25 cellular contexts compared by ENCODE assay signal in the genomic region with DNA sequence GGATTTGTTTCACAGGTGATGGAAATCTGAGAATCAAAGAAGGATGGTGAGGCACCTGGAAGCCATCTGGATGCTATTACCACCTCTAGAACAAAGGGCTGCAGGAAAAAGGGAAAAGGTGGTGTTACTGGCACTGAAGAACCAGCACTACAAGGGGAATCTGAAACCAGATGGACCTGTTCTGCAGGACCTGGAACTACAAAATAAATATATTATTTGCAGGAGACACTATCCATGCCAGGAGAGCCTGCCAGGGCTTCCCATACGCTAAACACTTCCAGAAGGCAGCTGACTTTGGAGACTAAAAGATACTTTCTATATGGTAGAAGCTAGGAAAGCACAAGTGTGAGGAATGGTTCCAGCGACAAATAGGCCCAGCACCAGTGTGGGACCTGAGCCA.
DNase-seq lines count a peak whose midpoint lies in the region; ATAC-seq and TF ChIP-seq lines count a peak whose summit lies in the region.
"Had no signal": no experiment of that assay in that cellular context is flagged by ENCODE, and none has a peak within 500 bp of the region (broad histone marks: within the 10 kb centered on the region; RNA-seq: fewer than 3 reads in every experiment).

No MANE protein-coding gene starts in this region.

- intact Hi-C loops in mucosa of descending colon (cut with DNase I, micrococcal nuclease) (no loop called here), natural killer cell (cut with micrococcal nuclease) (no loop called here)

- no peaks in the 10 kb centered on the region for H3K4me1 Mint-ChIP-seq in natural killer cell
- H3K4me1 Mint-ChIP-seq in stimulated activated memory B cell treated with anti-CD40 and anti-IgM and Interleukin-4, amounts not matched to agents 10 μg/mL and 1 μg/mL and 100 μg/mL, for 72 hours = no peaks in the 10 kb centered on the region
- H3K4me1 Mint-ChIP-seq: activated T-helper 17 cell treated with anti-CD3 and anti-CD28 coated beads, Interleukin-2, amount 50 U/mL, for 72 hours; stimulated activated naive CD8-positive, alpha-beta T cell treated with anti-CD3 and anti-CD28 coated beads, Interleukin-15, amount 100 ng/mL, for 72 hours; T-cell had no signal

- TF ChIP-seq CTCF in mucosa of descending colon (IDR thresholded peaks at IDR 0.05) = no peak
- no peak for TF ChIP-seq CTCF in natural killer cell (IDR thresholded peaks at IDR 0.05)

- H3K4me3 ChIP-seq in mucosa of descending colon = no peak overlapping the region
- H3K4me3 ChIP-seq: smooth muscle cell, upper lobe of left lung had no signal

- no peak overlapping the region for H3K27ac Mint-ChIP-seq in natural killer cell
- no peak overlapping the region for H3K27ac Mint-ChIP-seq in stimulated activated memory B cell treated with anti-CD40 and anti-IgM and Interleukin-4, amounts not matched to agents 10 μg/mL and 1 μg/mL and 100 μg/mL, for 72 hours
- H3K27ac Mint-ChIP-seq: activated naive CD8-positive, alpha-beta T cell; activated T-helper 17 cell treated with anti-CD3 and anti-CD28 coated beads, Interleukin-2, amount 50 U/mL, for 72 hours; effector memory CD8-positive, alpha-beta T cell; stimulated activated naive CD8-positive, alpha-beta T cell treated with anti-CD3 and anti-CD28 coated beads, Interleukin-15, amount 100 ng/mL, for 72 hours; T-cell had no signal

- H3K36me3 ChIP-seq in mucosa of descending colon (ENCODE audit: low read depth) = no peaks in the 10 kb centered on the region
- H3K36me3 ChIP-seq: upper lobe of left lung had no signal

- TF ChIP-seq EP300 in Ishikawa (IDR thresholded peaks at IDR 0.05; ENCODE audit: borderline replicate concordance) = no peak

- DNase-seq in DMS153 treated with DMSO at 0.1 percent for 48 hours (lab: John Stamatoyannopoulos, UW; ENCODE audit: unreplicated experiment) = peak; percentile 62
- DNase-seq in NCI-H748 treated with DMSO at 0.1 percent for 48 hours (lab: John Stamatoyannopoulos, UW) = peak; percentile 24
- DNase-seq in mucosa of descending colon = peak in 1 of 3 donors; percentile 24
- DNase-seq in RPMI8226 = no peak
- DNase-seq in natural killer cell = no peak
- DNase-seq: activated CD4-positive, alpha-beta T cell treated with anti-CD3 and anti-CD28 coated beads, Interleukin-2, amount 50 U/mL, for 1 hour; AML-193; effector memory CD8-positive, alpha-beta T cell; glutamatergic neuron; left ventricle myocardium superior; NCI-H146; NCI-H526 treated with DMSO at 0.1 percent for 48 hours; OCI-M1; SHP77 treated with DMSO at 0.1 percent for 48 hours; stimulated activated CD4-positive, alpha-beta T cell treated with anti-CD3 and anti-CD28 coated beads, Interleukin-2, amount 100 ng/mL, for 48 hours; stimulated activated naive CD8-positive, alpha-beta T cell treated with anti-CD3 and anti-CD28 coated beads, Interleukin-15, amount 100 ng/mL, for 72 hours; T-cell had no signal

- no peak for TF ChIP-seq RAD21 in Ishikawa (IDR thresholded peaks at IDR 0.05; ENCODE audit: low read depth)

- H3K9me3 ChIP-seq in mucosa of descending colon = no peaks in the 10 kb centered on the region
- H3K9me3 ChIP-seq: upper lobe of left lung had no signal

- peaks cover 0 to 9% of the 10 kb centered on the region in 2 donors for H3K27me3 Mint-ChIP-seq in natural killer cell (ENCODE audit: low read depth in 2 of 2)
- peaks cover 12% of the 10 kb centered on the region for H3K27me3 Mint-ChIP-seq in stimulated activated memory B cell treated with anti-CD40 and anti-IgM and Interleukin-4, amounts not matched to agents 10 μg/mL and 1 μg/mL and 100 μg/mL, for 72 hours
- H3K27me3 Mint-ChIP-seq: activated T-helper 17 cell treated with anti-CD3 and anti-CD28 coated beads, Interleukin-2, amount 50 U/mL, for 72 hours had no signal

- H3K4me3 Mint-ChIP-seq in natural killer cell = no peak overlapping the region
- H3K4me3 Mint-ChIP-seq in stimulated activated memory B cell treated with anti-CD40 and anti-IgM and Interleukin-4, amounts not matched to agents 10 μg/mL and 1 μg/mL and 100 μg/mL, for 72 hours = no peak overlapping the region
- H3K4me3 Mint-ChIP-seq: activated naive CD8-positive, alpha-beta T cell; activated T-helper 17 cell treated with anti-CD3 and anti-CD28 coated beads, Interleukin-2, amount 50 U/mL, for 72 hours; effector memory CD8-positive, alpha-beta T cell; stimulated activated naive CD8-positive, alpha-beta T cell treated with anti-CD3 and anti-CD28 coated beads, Interleukin-15, amount 100 ng/mL, for 72 hours; T-cell had no signal

- H3K9me3 Mint-ChIP-seq in natural killer cell = no peaks in the 10 kb centered on the region
- H3K9me3 Mint-ChIP-seq in stimulated activated memory B cell treated with anti-CD40 and anti-IgM and Interleukin-4, amounts not matched to agents 10 μg/mL and 1 μg/mL and 100 μg/mL, for 72 hours = peaks cover 9% of the 10 kb centered on the region
- H3K9me3 Mint-ChIP-seq: activated T-helper 17 cell treated with anti-CD3 and anti-CD28 coated beads, Interleukin-2, amount 50 U/mL, for 72 hours; effector memory CD8-positive, alpha-beta T cell; stimulated activated naive CD8-positive, alpha-beta T cell treated with anti-CD3 and anti-CD28 coated beads, Interleukin-15, amount 100 ng/mL, for 72 hours; T-cell had no signal

- no peaks in the 10 kb centered on the region for H3K4me1 ChIP-seq in mucosa of descending colon (ENCODE audit: low read depth)
- H3K4me1 ChIP-seq: upper lobe of left lung had no signal

- peak; percentile 33 for ATAC-seq in mucosa of descending colon
- no peak for ATAC-seq in natural killer cell
- no peak for ATAC-seq in HG02678 (IDR thresholded peaks at IDR 0.05; ENCODE audit: unreplicated experiment)
- no peak for ATAC-seq in stimulated activated memory B cell treated with anti-CD40 and anti-IgM and Interleukin-4, amounts not matched to agents 10 μg/mL and 1 μg/mL and 100 μg/mL, for 72 hours
- ATAC-seq: activated T-helper 17 cell treated with anti-CD3 and anti-CD28 coated beads, Interleukin-2, amount 50 U/mL, for 72 hours; effector memory CD8-positive, alpha-beta T cell; HepG2; left ventricle myocardium superior; stimulated activated naive CD8-positive, alpha-beta T cell treated with anti-CD3 and anti-CD28 coated beads, Interleukin-15, amount 100 ng/mL, for 72 hours; T-cell had no signal

- H3K36me3 Mint-ChIP-seq in natural killer cell = no peaks in the 10 kb centered on the region
- H3K36me3 Mint-ChIP-seq in stimulated activated memory B cell treated with anti-CD40 and anti-IgM and Interleukin-4, amounts not matched to agents 10 μg/mL and 1 μg/mL and 100 μg/mL, for 72 hours = no peaks in the 10 kb centered on the region
- H3K36me3 Mint-ChIP-seq: activated naive CD8-positive, alpha-beta T cell; T-cell had no signal

TF ChIP-seq in Ishikawa, 13 proteins besides CTCF, POLR2A, EP300 and RAD21:
- TF ChIP-seq CREB1 (IDR thresholded peaks at IDR 0.05; ENCODE audit: low read depth) (no peak), NFIC (IDR thresholded peaks at IDR 0.05) (0 out of 2 replicates have a peak, but pooled peaks have one; percentile 9), TCF12 (IDR thresholded peaks at IDR 0.05; ENCODE audit: low read depth) (peak; percentile 47; the same call in 1 of the 2 replicates)

Comparison
In these comparisons a context has a peak if more than half of its experiments do, and no peak if none do; other contexts are left out.
1. DNase-seq: peak in DMS153 treated with DMSO at 0.1 percent for 48 hours (single experiment) and NCI-H748 treated with DMSO at 0.1 percent for 48 hours (single experiment); none in RPMI8226 (single experiment) and natural killer cell (single experiment).